In the genomic region with DNA sequence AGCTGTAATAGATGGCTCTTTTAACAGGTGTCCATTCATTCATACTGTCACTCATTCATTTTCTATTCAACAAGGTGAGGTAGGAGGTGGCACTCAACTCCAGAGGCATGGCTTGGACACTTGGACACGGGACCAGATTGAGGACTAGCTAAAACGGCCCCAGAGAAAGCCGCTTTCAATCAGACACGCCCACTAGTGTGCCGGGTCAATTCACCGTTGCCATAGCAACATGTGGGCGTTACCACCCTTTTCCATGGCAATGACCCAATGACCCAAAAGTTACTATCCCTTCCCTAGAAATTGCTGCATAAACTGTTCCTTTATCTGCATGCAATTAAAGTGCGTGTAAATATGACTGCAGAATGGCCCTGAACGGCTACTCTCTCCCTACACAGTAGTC, we compare ENCODE assay signal across 11 cellular contexts. TPM values are rescaled to one million over a fixed set of nuclear protein-coding genes. Genes with fewer than 3 reads are reported as not detected.
DNase-seq lines count a peak whose midpoint lies in the region; ATAC-seq and TF ChIP-seq lines count a peak whose summit lies in the region.
"Had no signal": no experiment of that assay in that cellular context is flagged by ENCODE, and none has a peak within 500 bp of the region (broad histone marks: within the 10 kb centered on the region; RNA-seq: fewer than 3 reads in every experiment).

No MANE protein-coding gene starts in this region.

- DNase-seq in H7 (peak; percentile 37), breast epithelium (ENCODE audit: low spot score in 2 of 2) (no peak), psoas muscle (peak; percentile 41 to 61), T-cell (no peak), posterior cingulate gyrus (no peak)
- DNase-seq: activated CD4-positive, alpha-beta T cell treated with anti-CD3 and anti-CD28 coated beads for 1 hour; DND-41 had no signal

- no peaks in the 10 kb centered on the region for H3K4me1 Mint-ChIP-seq in T-cell
- H3K4me1 Mint-ChIP-seq: central memory CD8-positive, alpha-beta T cell had no signal

- H3K36me3 ChIP-seq in H7 (replicated peaks; ENCODE audit: control insufficient read depth, insufficient read depth, low read length) (no peaks in the 10 kb centered on the region), breast epithelium (no peaks in the 10 kb centered on the region), iPS-18a (ENCODE audit: control insufficient read depth, low read depth, low read length) (no peaks in the 10 kb centered on the region), psoas muscle (ENCODE audit: insufficient read depth in 1 of 2, low read depth in 1 of 2) (no peaks in the 10 kb centered on the region)

- H3K9me3 ChIP-seq in breast epithelium (no peaks in the 10 kb centered on the region), iPS-18a (ENCODE audit: control insufficient read depth, low read depth, low read length) (no peaks in the 10 kb centered on the region), psoas muscle (no peaks in the 10 kb centered on the region)

- no peaks in the 10 kb centered on the region for H3K9me3 Mint-ChIP-seq in T-cell
- H3K9me3 Mint-ChIP-seq: central memory CD8-positive, alpha-beta T cell had no signal

- no peaks in the 10 kb centered on the region for H3K36me3 Mint-ChIP-seq in T-cell

- peak overlapping the region; percentile 78 to 96 for H3K27ac ChIP-seq in breast epithelium
- peak overlapping the region; percentile 93 for H3K27ac ChIP-seq in iPS-18a (ENCODE audit: low read length)
- peak overlapping the region; percentile 85 for H3K27ac ChIP-seq in psoas muscle

- H3K9ac ChIP-seq in iPS-18a (ENCODE audit: low read length), result peak overlapping the region; percentile 74

- no peak for TF ChIP-seq POLR2A in breast epithelium (IDR thresholded peaks at IDR 0.05)

- H3K27me3 Mint-ChIP-seq in T-cell, result peaks cover 0 to 1% of the 10 kb centered on the region in 2 donors

- ATAC-seq in psoas muscle, result peak in 2 of 4 donors; percentile 8 to 33
- no peak for ATAC-seq in T-cell (replicated peaks in 1 of 4)
- ATAC-seq in HG02973 (IDR thresholded peaks at IDR 0.05; ENCODE audit: unreplicated experiment), result no peak
- ATAC-seq in HG03039 (IDR thresholded peaks at IDR 0.05; ENCODE audit: unreplicated experiment), result no peak

- TF ChIP-seq CTCF in breast epithelium (IDR thresholded peaks at IDR 0.05) (no peak), psoas muscle (IDR thresholded peaks at IDR 0.05) (no peak)

- H3K4me3 ChIP-seq in H7 (ENCODE audit: insufficient read depth, low read depth, low read length), result no peak overlapping the region
- H3K4me3 ChIP-seq in breast epithelium, result peak overlapping the region in 1 of 3 donors; percentile 6
- peak overlapping the region; percentile 59 for H3K4me3 ChIP-seq in iPS-18a (ENCODE audit: low read length)
- H3K4me3 ChIP-seq in psoas muscle, result peak overlapping the region; percentile 39

- intact Hi-C loops in breast epithelium (cut with DNase I; ENCODE audit: low total_unique reads) (no loop called here), psoas muscle (cut with DNase I) (loop anchor here in 1 of 2 donors (5.0 kb wide), 2 partner anchors 42 to 72 kb away; no protein-coding TSS in a partner anchor), posterior cingulate gyrus (cut with DNase I) (no loop called here)

- no peak overlapping the region for H3K27ac Mint-ChIP-seq in T-cell

- no peak overlapping the region for H3K4me3 Mint-ChIP-seq in T-cell
- H3K4me3 Mint-ChIP-seq: central memory CD8-positive, alpha-beta T cell had no signal

- H3K4me1 ChIP-seq in breast epithelium (peaks cover 0 to 7% of the 10 kb centered on the region in 2 donors), iPS-18a (ENCODE audit: control insufficient read depth, low read depth, low read length) (peaks cover 43% of the 10 kb centered on the region), psoas muscle (peaks cover 57% of the 10 kb centered on the region)

- 15 to 24% (median 18%) methylated on average over 9 of the region's 9 CpGs for WGBS in psoas muscle, 3 donors

- CTCF ChIA-PET in T-cell (lab: Charles Lee), result no interaction called here

- H3K27me3 ChIP-seq in H7 (ENCODE audit: control insufficient read depth, insufficient read depth, low read length) (no peaks in the 10 kb centered on the region), breast epithelium (no peaks in the 10 kb centered on the region), iPS-18a (ENCODE audit: control insufficient read depth, insufficient read depth, low read length) (no peaks in the 10 kb centered on the region), psoas muscle (ENCODE audit: insufficient read depth in 3 of 3, low read length in 2 of 3) (no peaks in the 10 kb centered on the region)

- POLR2A ChIA-PET in T-cell (lab: Charles Lee), result no interaction called here

RNA-seq across cellular contexts. Expression of gene LGALSL, which starts 49.2 kb away (rescaled TPM):
- total RNA-seq in H7 (2014; rRNA removed; shearing (Covaris generic)), result 12.0 and 12.1 TPM in 2 replicates
- total RNA-seq in breast epithelium, result 10 to 100 TPM in 2 of 3 donors, 1 to 10 TPM in 1; 9.4 to 16.7 (median 16.5) TPM
- total RNA-seq in psoas muscle, result 10 to 100 TPM; 11.4 to 30.9 (median 23.2) TPM
- 1 to 10 TPM; 3.6 to 4.6 (median 4.2) TPM for polyA plus RNA-seq in psoas muscle
- total RNA-seq in T-cell, result 1 to 10 TPM in 1 of 5 donors, under 1 TPM in 4; 0.21 to 1.0 (median 0.57) TPM

Comparison
In these comparisons a context has a peak if more than half of its experiments do, and no peak if none do; other contexts are left out.
1. DNase-seq: peak in H7 (single experiment) and psoas muscle (2 of 2); none in breast epithelium (0 of 2), T-cell (0 of 34) and posterior cingulate gyrus (0 of 10).
2. Peak in every context shown above with its lines, with median percentiles within 50 percentile points of each other: H3K27ac ChIP-seq.